Comparison of ENCODE assay signal across 9 cellular contexts in the genomic region with DNA sequence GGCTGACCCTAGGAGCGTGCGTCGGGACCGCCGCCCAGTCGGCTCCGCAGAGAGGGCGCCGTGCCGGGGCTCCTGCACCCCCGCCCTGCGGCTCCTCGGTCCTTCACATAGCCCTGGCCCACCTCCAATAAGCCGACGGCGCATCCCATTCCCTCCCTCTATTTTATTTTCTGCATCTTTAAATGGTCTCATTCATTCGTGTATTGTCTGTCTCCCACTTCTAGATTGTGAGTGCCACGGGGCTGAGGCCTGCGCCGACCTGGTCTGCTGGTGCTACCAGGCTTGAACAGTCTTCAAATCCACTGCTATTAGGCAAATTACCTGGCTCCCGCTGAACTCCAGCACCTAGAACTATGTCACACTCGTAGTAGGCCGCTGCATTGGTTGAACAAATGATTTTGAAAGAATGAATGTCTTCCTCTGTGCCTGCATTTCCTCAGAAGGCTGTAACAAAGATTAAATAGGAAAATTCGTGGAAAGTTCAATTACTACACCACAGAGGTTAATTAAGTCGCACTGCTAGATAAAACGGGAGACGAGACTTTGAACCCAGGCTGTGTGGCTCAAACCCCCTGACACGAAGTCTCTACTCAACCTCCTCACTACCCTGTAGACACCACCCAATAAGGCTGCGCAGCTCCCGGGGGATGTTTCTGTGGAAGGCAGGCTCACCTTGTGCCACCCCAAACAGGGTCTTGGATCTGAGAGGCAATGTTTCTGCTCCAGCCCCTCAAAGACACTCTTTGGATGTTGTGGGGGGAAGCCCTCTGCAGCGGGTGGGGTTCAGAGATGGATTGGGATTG. TPM values are rescaled to one million over a fixed set of nuclear protein-coding genes. Genes with fewer than 3 reads are reported as not detected.
DNase-seq lines count a peak whose midpoint lies in the region; ATAC-seq, FAIRE-seq and TF ChIP-seq lines count a peak whose summit lies in the region.
"Had no signal": no experiment of that assay in that cellular context is flagged by ENCODE, and none has a peak within 500 bp of the region (broad histone marks: within the 10 kb centered on the region; RNA-seq: fewer than 3 reads in every experiment).

No MANE protein-coding gene starts in this region.

- WGBS in A549 (ENCODE audit: missing lambda C conversion rate), result 56% methylated on average over 29 of the region's 31 CpGs
- WGBS in mesodermal cell (ENCODE audit: insufficient coverage in 2 of 2), 2 experiments, result 33 to 34% methylated on average over 26 of the region's 31 CpGs

- H3K4me2 ChIP-seq in A549, result peak overlapping the region; percentile 100

- peaks cover 44% of the 10 kb centered on the region for H3K4me1 ChIP-seq in A549
- peaks cover 46% of the 10 kb centered on the region for H3K4me1 ChIP-seq in mesodermal cell (ENCODE audit: control insufficient read depth, insufficient read depth, low read length, poor library complexity, severe bottlenecking)

- no peak for TF ChIP-seq RAD21 in A549 (conservative IDR thresholded peaks at IDR 0.05 in 1 of 2, IDR thresholded peaks at IDR 0.05 in 1 of 2)

- H3K27ac ChIP-seq in A549, result peak overlapping the region; percentile 99 to 100
- peak overlapping the region; percentile 90 for H3K27ac ChIP-seq in mesodermal cell (ENCODE audit: low read depth, low read length, severe bottlenecking)

- peaks cover 21% of the 10 kb centered on the region for H3K36me3 ChIP-seq in mesodermal cell (ENCODE audit: control insufficient read depth, insufficient read depth, low read length)

- no peaks in the 10 kb centered on the region for H3K9me3 ChIP-seq in A549
- no peaks in the 10 kb centered on the region for H3K9me3 ChIP-seq in mesodermal cell (ENCODE audit: control insufficient read depth, low read length)

- TF ChIP-seq EP300 in A549 (IDR thresholded peaks at IDR 0.05), result no peak

- H3K9me3 Mint-ChIP-seq in IgD-negative memory B cell (no peaks in the 10 kb centered on the region), chondrocyte (ENCODE audit: low read depth) (no peaks in the 10 kb centered on the region)

- DNase-seq in A549 (ENCODE audit: low read depth in 1 of 2, low spot score in 1 of 2) (no peak), chondrocyte (ENCODE audit: low spot score) (no peak), NOMO-1 (lab: John Stamatoyannopoulos, UW; ENCODE audit: unreplicated experiment in 2 of 2) (no peak), NCI-H774 (lab: John Stamatoyannopoulos, UW) (no peak), NCI-H2107 (lab: John Stamatoyannopoulos, UW) (no peak)

- CTCF ChIA-PET in A549 (lab: Yijun Ruan, JAX), result interaction anchor here (1.4 to 12.2 kb wide), 5 partner anchors 8 to 107 kb away, joined by 4 to 220 read pairs (median 12); partner anchors contain the start of genes CATSPERZ and ESRRA

- POLR2A ChIA-PET in A549 (lab: Yijun Ruan, JAX), result interaction anchor here (0.6 to 6.0 kb wide), 5 partner anchors 9 to 62 kb away, joined by 3 to 53 read pairs (median 5); partner anchors contain the start of genes NUDT22, STIP1 and TRPT1

- TF ChIP-seq CTCF in A549 (IDR thresholded peaks at IDR 0.05) (no peak), chondrocyte (IDR thresholded peaks at IDR 0.05) (no peak)

- ATAC-seq in A549 (no peak), HG03521 (IDR thresholded peaks at IDR 0.05; ENCODE audit: unreplicated experiment) (no peak)

- H3K4me3 ChIP-seq in A549 (peak overlapping the region; percentile 84), mesodermal cell (ENCODE audit: extremely low read depth, insufficient read depth, low read length, poor library complexity, severe bottlenecking) (peak overlapping the region; percentile 59)

- H3K4me1 Mint-ChIP-seq in IgD-negative memory B cell, result peaks cover 0 to 17% (median 11%) of the 10 kb centered on the region in 3 donors
- peaks cover 35% of the 10 kb centered on the region for H3K4me1 Mint-ChIP-seq in chondrocyte (ENCODE audit: low read depth)

- H3K36me3 Mint-ChIP-seq in IgD-negative memory B cell, result no peaks in the 10 kb centered on the region
- H3K36me3 Mint-ChIP-seq in chondrocyte (ENCODE audit: low read depth), result peaks cover 4% of the 10 kb centered on the region

- no peaks in the 10 kb centered on the region for H3K27me3 Mint-ChIP-seq in IgD-negative memory B cell
- no peaks in the 10 kb centered on the region for H3K27me3 Mint-ChIP-seq in chondrocyte (ENCODE audit: low read depth)

- FAIRE-seq in A549 (lab: Jason Lieb, UNC), result no peak
- FAIRE-seq: TTC549 had no signal

- H3K4me3 Mint-ChIP-seq in IgD-negative memory B cell (peak overlapping the region; percentile 67 to 91 (median 82)), chondrocyte (ENCODE audit: unreplicated experiment) (peak overlapping the region; percentile 84)

- H3K27ac Mint-ChIP-seq in IgD-negative memory B cell (peak overlapping the region; percentile 76 to 86 (median 77)), chondrocyte (ENCODE audit: unreplicated experiment) (peak overlapping the region; percentile 51)

- TF ChIP-seq POLR2A in A549 (IDR thresholded peaks at IDR 0.05; ENCODE audit: low read length), result no peak

TF ChIP-seq in A549, 52 proteins besides CTCF, POLR2A, EP300 and RAD21:
- TF ChIP-seq FOSB (CRISPR knock-in tag; IDR thresholded peaks at IDR 0.05) (no peak), JUNB (IDR thresholded peaks at IDR 0.05) (no peak), MAZ (IDR thresholded peaks at IDR 0.05; ENCODE audit: borderline replicate concordance, low read depth, low read length) (no peak), ZSCAN20 (CRISPR knock-in tag; IDR thresholded peaks at IDR 0.05) (no peak), HOXB5 (CRISPR knock-in tag; IDR thresholded peaks at IDR 0.05) (no peak), CBX2 (IDR thresholded peaks at IDR 0.05; ENCODE audit: borderline replicate concordance, low read depth) (no peak), NPAS2 (CRISPR knock-in tag; IDR thresholded peaks at IDR 0.05; ENCODE audit: borderline replicate concordance) (no peak), RFX5 (IDR thresholded peaks at IDR 0.05) (no peak), POLR2AphosphoS2 (conservative IDR thresholded peaks at IDR 0.05; ENCODE audit: low read length) (no peak), JUN (IDR thresholded peaks at IDR 0.05) (no peak), HDAC2 (IDR thresholded peaks at IDR 0.05) (no peak)
- TF ChIP-seq, protein P1, sequence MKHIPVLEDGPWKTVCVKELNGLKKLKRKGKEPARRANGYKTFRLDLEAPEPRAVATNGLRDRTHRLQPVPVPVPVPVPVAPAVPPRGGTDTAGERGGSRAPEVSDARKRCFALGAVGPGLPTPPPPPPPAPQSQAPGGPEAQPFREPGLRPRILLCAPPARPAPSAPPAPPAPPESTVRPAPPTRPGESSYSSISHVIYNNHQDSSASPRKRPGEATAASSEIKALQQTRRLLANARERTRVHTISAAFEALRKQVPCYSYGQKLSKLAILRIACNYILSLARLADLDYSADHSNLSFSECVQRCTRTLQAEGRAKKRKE (CRISPR knock-in tag; IDR thresholded peaks at IDR 0.05; ENCODE audit: low read depth), result no peak

RNA-seq across cellular contexts. Expression of gene PPP1R14B, which starts 1.2 kb away (rescaled TPM):
- polyA plus RNA-seq in A549 (2011; rRNA removed) (129 and 154 TPM in 2 replicates), A549 (2017; fragmentation: RNase III; extraction: RNeasy Plus Mini Kit Qiagen cat#74134 plus additional on column Dnase treatment) (152 to 155 TPM (median 152 TPM) in 3 replicates), IgD-negative memory B cell (48.1 TPM)
- 385 and 411 TPM in 2 replicates for polyA plus RNA-seq in A549 (2012; cell fraction: cytosol; rRNA removed)
- polyA plus RNA-seq in A549 (2012; cell fraction: nucleus; rRNA removed), result 243 and 262 TPM in 2 replicates
- 77.8 and 94.5 TPM in 2 replicates for polyA minus RNA-seq in A549 (2011; rRNA and poly(A)+ RNA removed)
- 280 to 358 TPM (median 322 TPM) in 3 replicates for total RNA-seq in chondrocyte
- 310 TPM for polyA plus RNA-seq in mesodermal cell (2013, experiment 1 of 2)
- 253 TPM for polyA plus RNA-seq in mesodermal cell (2013, experiment 2 of 2)

RNA-seq across cellular contexts. Expression of gene PLCB3, which starts 3.4 kb away (rescaled TPM):
- polyA plus RNA-seq in A549 (2011; rRNA removed), result 8.8 and 9.9 TPM in 2 replicates
- 22.3 and 28.0 TPM in 2 replicates for polyA plus RNA-seq in A549 (2012; cell fraction: cytosol; rRNA removed)
- 55.6 and 59.6 TPM in 2 replicates for polyA plus RNA-seq in A549 (2012; cell fraction: nucleus; rRNA removed)
- polyA plus RNA-seq in A549 (2017; fragmentation: RNase III; extraction: RNeasy Plus Mini Kit Qiagen cat#74134 plus additional on column Dnase treatment), result 19.2 to 21.3 TPM (median 21.2 TPM) in 3 replicates
- 17.1 and 22.3 TPM in 2 replicates for polyA minus RNA-seq in A549 (2011; rRNA and poly(A)+ RNA removed)
- polyA plus RNA-seq in IgD-negative memory B cell, result 0.33 TPM
- 35.5 to 51.4 TPM (median 47.2 TPM) in 3 replicates for total RNA-seq in chondrocyte
- polyA plus RNA-seq in mesodermal cell (2013, experiment 1 of 2), result 31.8 TPM
- 29.5 TPM for polyA plus RNA-seq in mesodermal cell (2013, experiment 2 of 2)

RNA-seq across cellular contexts. Expression of gene FKBP2, which starts 7.0 kb away (rescaled TPM):
- polyA plus RNA-seq in A549 (2011; rRNA removed) (40.5 and 41.4 TPM in 2 replicates), A549 (2017; fragmentation: RNase III; extraction: RNeasy Plus Mini Kit Qiagen cat#74134 plus additional on column Dnase treatment) (131 to 142 TPM (median 136 TPM) in 3 replicates), IgD-negative memory B cell (101 TPM)
- 114 and 125 TPM in 2 replicates for polyA plus RNA-seq in A549 (2012; cell fraction: cytosol; rRNA removed)
- 54.1 and 55.7 TPM in 2 replicates for polyA plus RNA-seq in A549 (2012; cell fraction: nucleus; rRNA removed)
- polyA minus RNA-seq in A549 (2011; rRNA and poly(A)+ RNA removed), result 27.7 and 31.9 TPM in 2 replicates
- 42.1 to 54.3 TPM (median 43.0 TPM) in 3 replicates for total RNA-seq in chondrocyte
- 71.7 TPM for polyA plus RNA-seq in mesodermal cell (2013, experiment 1 of 2)
- polyA plus RNA-seq in mesodermal cell (2013, experiment 2 of 2), result 72.1 TPM

RNA-seq across cellular contexts. Expression of gene VEGFB, which starts 13.5 kb away (rescaled TPM):
- polyA plus RNA-seq in A549 (2011; rRNA removed), result 6.8 and 10.9 TPM in 2 replicates
- polyA plus RNA-seq in A549 (2012; cell fraction: cytosol; rRNA removed), result 21.9 and 26.1 TPM in 2 replicates
- polyA plus RNA-seq in A549 (2012; cell fraction: nucleus; rRNA removed), result 10.8 and 17.3 TPM in 2 replicates
- polyA plus RNA-seq in A549 (2017; fragmentation: RNase III; extraction: RNeasy Plus Mini Kit Qiagen cat#74134 plus additional on column Dnase treatment), result 24.6 to 26.7 TPM (median 26.5 TPM) in 3 replicates
- polyA minus RNA-seq in A549 (2011; rRNA and poly(A)+ RNA removed), result 7.2 and 9.9 TPM in 2 replicates
- 34.8 TPM for polyA plus RNA-seq in IgD-negative memory B cell
- total RNA-seq in chondrocyte, result 165 to 209 TPM (median 168 TPM) in 3 replicates
- polyA plus RNA-seq in mesodermal cell (2013, experiment 1 of 2), result 45.4 TPM
- polyA plus RNA-seq in mesodermal cell (2013, experiment 2 of 2), result 44.0 TPM

RNA-seq across cellular contexts. Expression of gene DNAJC4, which starts 17.6 kb away (rescaled TPM):
- polyA plus RNA-seq in A549 (2011; rRNA removed), result 8.9 and 9.8 TPM in 2 replicates
- polyA plus RNA-seq in A549 (2012; cell fraction: cytosol; rRNA removed), result 10.6 and 16.8 TPM in 2 replicates
- polyA plus RNA-seq in A549 (2012; cell fraction: nucleus; rRNA removed), result 21.2 and 25.0 TPM in 2 replicates
- 12.6 to 16.6 TPM (median 16.2 TPM) in 3 replicates for polyA plus RNA-seq in A549 (2017; fragmentation: RNase III; extraction: RNeasy Plus Mini Kit Qiagen cat#74134 plus additional on column Dnase treatment)
- polyA minus RNA-seq in A549 (2011; rRNA and poly(A)+ RNA removed), result 6.9 and 10.5 TPM in 2 replicates
- 49.3 TPM for polyA plus RNA-seq in IgD-negative memory B cell
- total RNA-seq in chondrocyte, result 27.0 to 31.6 TPM (median 28.9 TPM) in 3 replicates
- 42.5 TPM for polyA plus RNA-seq in mesodermal cell (2013, experiment 1 of 2)
- polyA plus RNA-seq in mesodermal cell (2013, experiment 2 of 2), result 47.7 TPM
